6 cellular contexts compared by ENCODE assay signal in genomic region chr19:17243340-17243853, GRCh38. TPM values are rescaled to one million over a fixed set of nuclear protein-coding genes. Genes with fewer than 3 reads are reported as not detected.
DNase-seq lines count a peak whose midpoint lies in the region; ATAC-seq and TF ChIP-seq lines count a peak whose summit lies in the region.

No MANE protein-coding gene starts in this region.

- no peaks in the 10 kb centered on the region for H3K79me2 ChIP-seq in OCI-LY1 (ENCODE audit: insufficient read depth, low read length)

- H3K4me3 ChIP-seq in OCI-LY1 (ENCODE audit: low read depth, low read length, poor library complexity, severe bottlenecking) (peak overlapping the region; percentile 66), esophagus squamous epithelium (peak overlapping the region; percentile 81 to 95 (median 90)), skeletal muscle tissue (ENCODE audit: low read length in 3 of 3) (peak overlapping the region; percentile 84 to 96 (median 91))

- DNase-seq in esophagus squamous epithelium (lab: John Stamatoyannopoulos, UW) = no peak
- DNase-seq in stimulated activated CD4-positive, alpha-beta T cell treated with anti-CD3 and anti-CD28 coated beads, Interleukin-2, amount 100 ng/mL, for 48 hours = no peak
- no peak for DNase-seq in NCI-H2029 (lab: John Stamatoyannopoulos, UW)

- TF ChIP-seq CTCF in OCI-LY1 (IDR thresholded peaks at IDR 0.05; ENCODE audit: low read length) (no peak), esophagus squamous epithelium (IDR thresholded peaks at IDR 0.05) (no peak)

- H3K9me3 ChIP-seq in OCI-LY1 (ENCODE audit: low read length) (no peaks in the 10 kb centered on the region), esophagus squamous epithelium (no peaks in the 10 kb centered on the region), skeletal muscle tissue (ENCODE audit: control insufficient read depth in 3 of 3, low read length in 3 of 3) (no peaks in the 10 kb centered on the region)

- H3K4me1 ChIP-seq in OCI-LY1 (ENCODE audit: insufficient read depth, low read length, severe bottlenecking) (peaks cover 36% of the 10 kb centered on the region), esophagus squamous epithelium (peaks cover 23 to 70% (median 36%) of the 10 kb centered on the region in 3 donors), skeletal muscle tissue (ENCODE audit: control insufficient read depth in 3 of 3, insufficient read depth in 3 of 3, low read length in 3 of 3) (peaks cover 21 to 51% (median 42%) of the 10 kb centered on the region in 3 donors)

- H3K4me2 ChIP-seq in OCI-LY1 (ENCODE audit: low read length) = peak overlapping the region; percentile 79

- H3K9ac ChIP-seq in OCI-LY1 (ENCODE audit: low read length) = peak overlapping the region; percentile 51; the same call in 1 of the 2 replicates
- H3K9ac ChIP-seq in skeletal muscle tissue (ENCODE audit: low read depth in 1 of 3, low read length in 3 of 3) = peak overlapping the region; percentile 85 to 87 (median 86)

- no peaks in the 10 kb centered on the region for H3K9me2 ChIP-seq in OCI-LY1 (ENCODE audit: low read depth, low read length)

- no peak for TF ChIP-seq POLR2A in esophagus squamous epithelium (IDR thresholded peaks at IDR 0.05)

- no peak overlapping the region for H2AFZ ChIP-seq in OCI-LY1 (ENCODE audit: low read length)

- WGBS in esophagus squamous epithelium, 2 donors = 60 to 100% methylated on average over 1 of the region's 10 CpGs

- peak overlapping the region; percentile 59 for H3K27ac ChIP-seq in OCI-LY1 (ENCODE audit: low read depth, low read length, poor library complexity, severe bottlenecking)
- H3K27ac ChIP-seq in esophagus squamous epithelium = peak overlapping the region; percentile 88 to 94 (median 92)
- H3K27ac ChIP-seq in skeletal muscle tissue (ENCODE audit: low read depth, low read length) = peak overlapping the region; percentile 81

- H3F3A ChIP-seq in OCI-LY1 (ENCODE audit: insufficient read depth, low read length) = no peaks in the 10 kb centered on the region

- ATAC-seq in HG03469 (IDR thresholded peaks at IDR 0.05; ENCODE audit: unreplicated experiment) = no peak

- H4K20me1 ChIP-seq in OCI-LY1 (ENCODE audit: insufficient read depth, low read length) = no peaks in the 10 kb centered on the region

- H3K36me3 ChIP-seq in OCI-LY1 (ENCODE audit: insufficient read depth, low read length) (0 out of 2 replicates have a peak, but pooled peaks cover 4% of the 10 kb centered on the region), esophagus squamous epithelium (peaks cover 0 to 30% (median 5%) of the 10 kb centered on the region in 3 donors), skeletal muscle tissue (ENCODE audit: control insufficient read depth in 3 of 3, insufficient read depth in 3 of 3, low read length in 3 of 3) (peaks cover 2 to 6% (median 6%) of the 10 kb centered on the region in 3 donors)

- H3K27me3 ChIP-seq in OCI-LY1 (ENCODE audit: insufficient read depth, low read length) = no peaks in the 10 kb centered on the region
- no peaks in the 10 kb centered on the region for H3K27me3 ChIP-seq in esophagus squamous epithelium
- no peaks in the 10 kb centered on the region for H3K27me3 ChIP-seq in skeletal muscle tissue (ENCODE audit: control insufficient read depth in 3 of 3, insufficient read depth in 3 of 3, low read length in 3 of 3)

- intact Hi-C loops in esophagus squamous epithelium (cut with DNase I) = no loop called here

RNA-seq across cellular contexts. Expression of gene NR2F6, which starts 2.3 kb away (rescaled TPM):
- total RNA-seq in esophagus squamous epithelium = 100 to 1,000 TPM in 1 of 4 donors, 10 to 100 TPM in 3; 52.8 to 115 (median 82.7) TPM
- total RNA-seq in skeletal muscle tissue = 21.9 TPM

RNA-seq across cellular contexts. Expression of gene OCEL1, which starts 17.4 kb away (rescaled TPM):
- 1 to 10 TPM; 1.8 to 6.9 (median 4.1) TPM for total RNA-seq in esophagus squamous epithelium
- total RNA-seq in skeletal muscle tissue = 4.7 TPM

RNA-seq across cellular contexts. Expression of gene USHBP1, which starts 21.1 kb away (rescaled TPM):
- total RNA-seq in esophagus squamous epithelium = 1 to 10 TPM in 1 of 4 donors, under 1 TPM in 2, not detected in 1; 0.70 to 4.8 (median 0.73) TPM
- 2.1 TPM for total RNA-seq in skeletal muscle tissue

RNA-seq across cellular contexts. Expression of gene BABAM1, which starts 23.8 kb away (rescaled TPM):
- 10 to 100 TPM; 29.1 to 55.8 (median 53.1) TPM for total RNA-seq in esophagus squamous epithelium
- 64.7 TPM for total RNA-seq in skeletal muscle tissue

RNA-seq across cellular contexts. Expression of gene USE1, which starts 28.2 kb away (rescaled TPM):
- total RNA-seq in esophagus squamous epithelium (10 to 100 TPM; 11.2 to 22.5 (median 17.6) TPM), skeletal muscle tissue (19.3 TPM)
